In genomic region chr5:83817591-83817990, GRCh38 we compare ENCODE assay signal across 27 cellular contexts.
A peak's percentile ranks its signal among the peaks of the same experiment; 100 is the strongest.
DNase-seq lines count a peak whose midpoint lies in the region; ATAC-seq lines count a peak whose summit lies in the region.
"Had no signal": no experiment of that assay in that cellular context is flagged by ENCODE, and none has a peak within 500 bp of the region (broad histone marks: within the 10 kb centered on the region; RNA-seq: fewer than 3 reads in every experiment).

No MANE protein-coding gene starts in this region.

- in situ Hi-C loops in HAP-1 (cut with MboI; ENCODE audit: low sequenced_read_pairs), result no loop called here

- no peak overlapping the region for H3K4ac ChIP-seq in mesendoderm (ENCODE audit: low read depth, low read length)

- H2BK120ac ChIP-seq in mesendoderm (ENCODE audit: low read depth, low read length), result no peak overlapping the region

- H3K56ac ChIP-seq in mesendoderm (ENCODE audit: low read length), result no peak overlapping the region

- no peak overlapping the region for H3K27ac ChIP-seq in mesendoderm (ENCODE audit: low read depth, low read length)
- H3K27ac ChIP-seq: 22Rv1, body of pancreas, epithelial cell of prostate, GM23248, heart left ventricle, neural progenitor cell, SK-N-MC, stomach had no signal

- H3K9ac ChIP-seq in mesendoderm (ENCODE audit: low read length), result no peak overlapping the region
- H3K9ac ChIP-seq: GM23248, neural progenitor cell had no signal

- H4K5ac ChIP-seq in mesendoderm (ENCODE audit: low read length), result no peak overlapping the region

- H3K9me3 ChIP-seq in HAP-1, result no peaks in the 10 kb centered on the region
- H3K9me3 ChIP-seq: body of pancreas had no signal

- no peak overlapping the region for H3K18ac ChIP-seq in mesendoderm (ENCODE audit: low read length)

- no peaks in the 10 kb centered on the region for H3K79me1 ChIP-seq in mesendoderm (ENCODE audit: low read length)

- no peak overlapping the region for H2AK5ac ChIP-seq in mesendoderm (ENCODE audit: low read length)

- H2BK15ac ChIP-seq in mesendoderm (replicated peaks; ENCODE audit: low read depth), result no peak overlapping the region

- no peaks in the 10 kb centered on the region for H3K79me2 ChIP-seq in mesendoderm (ENCODE audit: control insufficient read depth, insufficient read depth, low read length)

- H3K36me3 ChIP-seq in HAP-1 (replicated peaks) (no peaks in the 10 kb centered on the region), mesendoderm (ENCODE audit: control insufficient read depth, insufficient read depth, low read length) (no peaks in the 10 kb centered on the region)
- H3K36me3 ChIP-seq: heart left ventricle, neural progenitor cell, stomach had no signal

- H3K4me2 ChIP-seq in mesendoderm (ENCODE audit: low read length), result no peak overlapping the region
- H3K4me2 ChIP-seq: neural progenitor cell had no signal

- no peak overlapping the region for H4K8ac ChIP-seq in mesendoderm (ENCODE audit: low read depth, low read length)

- WGBS in mesendoderm (ENCODE audit: extremely low coverage, insufficient coverage, low lambda C conversion rate), result no CpG with 5 or more reads among the region's 1 CpG

- no peak overlapping the region for H3K23ac ChIP-seq in mesendoderm (ENCODE audit: low read length)

- H3K4me1 ChIP-seq in HAP-1 (no peaks in the 10 kb centered on the region), mesendoderm (ENCODE audit: control insufficient read depth, low read depth, low read length) (no peaks in the 10 kb centered on the region)
- H3K4me1 ChIP-seq: body of pancreas, heart left ventricle, neural progenitor cell, stomach had no signal

- DNase-seq in CD1c-positive myeloid dendritic cell (ENCODE audit: extremely low spot score) (peak; percentile 15), HAP-1 (ENCODE audit: low spot score in 2 of 2) (no peak), mesendoderm (no peak), hippocampal formation (lab: John Stamatoyannopoulos, UW) (no peak)
- DNase-seq in stimulated activated CD4-positive, alpha-beta T cell treated with anti-CD3 and anti-CD28 coated beads, Interleukin-12 subunit alpha, Interleukin-12 subunit beta, amount 100 ng/mL, for 4 hours, result no peak
- DNase-seq: activated CD8-positive, alpha-beta memory T cell treated with anti-CD3 and anti-CD28 coated beads for 24 hours; activated T-cell treated with anti-CD3 and anti-CD28 coated beads, Interleukin-2, amount 50 U/mL, for 1 hour; body of pancreas; CD4-positive, alpha-beta T cell; effector CD4-positive, alpha-beta T cell; EL; GM23248; heart left ventricle; left colon; NCI-H1694; NCI-H526 treated with DMSO at 0.1 percent for 48 hours; RPMI8226; stomach; trophoblast cell had no signal

- H3K27me3 ChIP-seq in HAP-1 (ENCODE audit: low read depth), result no peaks in the 10 kb centered on the region
- no peaks in the 10 kb centered on the region for H3K27me3 ChIP-seq in mesendoderm (ENCODE audit: insufficient read depth, low read length, poor library complexity)
- H3K27me3 ChIP-seq: body of pancreas, heart left ventricle, neural progenitor cell, stomach had no signal

- H3K4me3 ChIP-seq in HAP-1 (no peak overlapping the region), mesendoderm (ENCODE audit: low read length) (no peak overlapping the region)
- H3K4me3 ChIP-seq: body of pancreas, GM23248, heart left ventricle, neural progenitor cell, SK-N-MC, stomach had no signal

- ATAC-seq in GM19023 (IDR thresholded peaks at IDR 0.05; ENCODE audit: unreplicated experiment) (peak; percentile 72), HG02870 (IDR thresholded peaks at IDR 0.05; ENCODE audit: unreplicated experiment) (peak; percentile 75), HG03520 (IDR thresholded peaks at IDR 0.05; ENCODE audit: unreplicated experiment) (peak; percentile 67)
- ATAC-seq: body of pancreas, heart left ventricle, HepG2, left colon had no signal

- no peak overlapping the region for H2BK5ac ChIP-seq in mesendoderm (ENCODE audit: low read length)
